In genomic region chr18:49491857-49492693, GRCh38 we compare ENCODE assay signal across 8 cellular contexts. TPM values are rescaled to one million over a fixed set of nuclear protein-coding genes. Genes with fewer than 3 reads are reported as not detected.
DNase-seq lines count a peak whose midpoint lies in the region; ATAC-seq and TF ChIP-seq lines count a peak whose summit lies in the region.

RPL17 (minus strand) TSS chr18:49492465.

- peak within 1 kb of the TSS; percentile 88 for H3K27ac ChIP-seq in RWPE2 (ENCODE audit: poor library complexity, severe bottlenecking)

- H3K4me1 Mint-ChIP-seq in activated T-helper 2 cell treated with anti-CD3 and anti-CD28 coated beads, Interferon-gamma antibody, Interleukin-2, Interleukin-4, amounts not matched to agents 10 μg/mL and 5 μg/mL and 100 μg/mL, durations not matched to agents 14 hours and 24 hours and 36 hours (ENCODE audit: low read depth): peaks cover 48% of the 10 kb centered on the region
- H3K4me1 Mint-ChIP-seq in natural killer cell: peaks cover 43 to 51% of the 10 kb centered on the region in 2 donors

- peak within 1 kb of the TSS; percentile 100 for H3K4me3 Mint-ChIP-seq in activated T-helper 2 cell treated with anti-CD3 and anti-CD28 coated beads, Interferon-gamma antibody, Interleukin-2, Interleukin-4, amounts not matched to agents 10 μg/mL and 5 μg/mL and 100 μg/mL, durations not matched to agents 14 hours and 24 hours and 36 hours (ENCODE audit: low read depth)
- peak within 1 kb of the TSS; percentile 96 for H3K4me3 Mint-ChIP-seq in natural killer cell

- H3K27ac Mint-ChIP-seq in activated T-helper 2 cell treated with anti-CD3 and anti-CD28 coated beads, Interferon-gamma antibody, Interleukin-2, Interleukin-4, amounts not matched to agents 10 μg/mL and 5 μg/mL and 100 μg/mL, durations not matched to agents 14 hours and 24 hours and 36 hours: peak within 1 kb of the TSS; percentile 98
- H3K27ac Mint-ChIP-seq in natural killer cell: peak within 1 kb of the TSS; percentile 94 to 95

- H3K9me3 ChIP-seq in RWPE2 (ENCODE audit: severe bottlenecking): no peaks in the 10 kb centered on the region

- peaks cover 23% of the 10 kb centered on the region for H3K4me1 ChIP-seq in RWPE2 (ENCODE audit: insufficient read depth, poor library complexity, severe bottlenecking)

- H3K9me3 Mint-ChIP-seq in activated T-helper 2 cell treated with anti-CD3 and anti-CD28 coated beads, Interferon-gamma antibody, Interleukin-2, Interleukin-4, amounts not matched to agents 10 μg/mL and 5 μg/mL and 100 μg/mL, durations not matched to agents 14 hours and 24 hours and 36 hours: no peaks in the 10 kb centered on the region
- H3K9me3 Mint-ChIP-seq in natural killer cell: no peaks in the 10 kb centered on the region

- ATAC-seq in GM21786 (IDR thresholded peaks at IDR 0.05; ENCODE audit: unreplicated experiment): peak; percentile 74
- ATAC-seq in RWPE2 (ENCODE audit: low read depth): peak; percentile 76
- ATAC-seq in natural killer cell: peak; percentile 80 to 89 (median 89)

- peak; percentile 99 for DNase-seq in DMS53 treated with DMSO at 0.1 percent for 48 hours (lab: John Stamatoyannopoulos, UW; ENCODE audit: unreplicated experiment)
- DNase-seq in LoVo (ENCODE audit: low spot score): peak; percentile 98
- peak; percentile 84 for DNase-seq in RWPE2 (ENCODE audit: low spot score)
- peak; percentile 84 for DNase-seq in activated T-helper 2 cell treated with anti-CD3 and anti-CD28 coated beads, Interferon-gamma antibody, Interleukin-2, Interleukin-4, amounts not matched to agents 10 μg/mL and 5 μg/mL and 100 μg/mL, durations not matched to agents 14 hours and 24 hours and 36 hours (ENCODE audit: low spot score)
- DNase-seq in fibroblast of peridontal ligament (ENCODE audit: extremely low read depth): peak; percentile 100
- DNase-seq in natural killer cell: peak; percentile 74
- DNase-seq in stimulated activated naive CD4-positive, alpha-beta T cell treated with Interleukin-2 at 50 U/mL for 16 hours (lab: John Stamatoyannopoulos, UW): peak; percentile 79

- intact Hi-C loops in activated T-helper 2 cell treated with anti-CD3 and anti-CD28 coated beads, Interferon-gamma antibody, Interleukin-2, Interleukin-4, amounts not matched to agents 10 μg/mL and 5 μg/mL and 100 μg/mL, durations not matched to agents 14 hours and 24 hours and 36 hours (cut with micrococcal nuclease): loop anchor here (1.0 to 10.0 kb wide), 3 partner anchors 32 to 1561 kb away; partner anchors contain the start of genes CXXC1, DYM, MBD1 and SMAD2
- intact Hi-C loops in natural killer cell (cut with micrococcal nuclease): loop anchor here (1.0 to 5.0 kb wide), 2 partner anchors 32 to 790 kb away; partner anchors contain the start of genes DYM and MBD1

- H3K27me3 Mint-ChIP-seq in activated T-helper 2 cell treated with anti-CD3 and anti-CD28 coated beads, Interferon-gamma antibody, Interleukin-2, Interleukin-4, amounts not matched to agents 10 μg/mL and 5 μg/mL and 100 μg/mL, durations not matched to agents 14 hours and 24 hours and 36 hours (ENCODE audit: low read depth): peaks cover 10% of the 10 kb centered on the region
- H3K27me3 Mint-ChIP-seq in natural killer cell (ENCODE audit: low read depth in 2 of 2): peaks cover 0 to 16% of the 10 kb centered on the region in 2 donors

- H3K36me3 ChIP-seq in RWPE2 (ENCODE audit: low read depth): peaks cover 48% of the 10 kb centered on the region

- peaks cover 53% of the 10 kb centered on the region for H3K36me3 Mint-ChIP-seq in activated T-helper 2 cell treated with anti-CD3 and anti-CD28 coated beads, Interferon-gamma antibody, Interleukin-2, Interleukin-4, amounts not matched to agents 10 μg/mL and 5 μg/mL and 100 μg/mL, durations not matched to agents 14 hours and 24 hours and 36 hours (ENCODE audit: low read depth)
- peaks cover 21% of the 10 kb centered on the region for H3K36me3 Mint-ChIP-seq in natural killer cell

- TF ChIP-seq CTCF in RWPE2 (IDR thresholded peaks at IDR 0.05; ENCODE audit: poor library complexity, severe bottlenecking) (no peak), natural killer cell (IDR thresholded peaks at IDR 0.05) (no peak)

- peak within 1 kb of the TSS; percentile 81 for H3K4me3 ChIP-seq in RWPE2 (ENCODE audit: severe bottlenecking)

- H3K27me3 ChIP-seq in RWPE2 (ENCODE audit: insufficient read depth, poor library complexity, severe bottlenecking): no peaks in the 10 kb centered on the region

RNA-seq across cellular contexts. Expression of gene RPL17, which starts in this region (rescaled TPM):
- total RNA-seq in activated T-helper 2 cell treated with anti-CD3 and anti-CD28 coated beads, Interferon-gamma antibody, Interleukin-2, Interleukin-4, amounts not matched to agents 10 μg/mL and 5 μg/mL and 100 μg/mL, durations not matched to agents 14 hours and 24 hours and 36 hours: 1,996 and 2,012 TPM in 2 replicates
- total RNA-seq in natural killer cell: 1,000 to 10,000 TPM; 1,115 to 1,338 (median 1,336) TPM

Comparison
In these comparisons a context has a peak if more than half of its experiments do, and no peak if none do; other contexts are left out.
1. Peak in every context shown above with its lines: DNase-seq, ATAC-seq, H3K4me3 ChIP-seq and H3K27ac ChIP-seq.